In the genomic region with DNA sequence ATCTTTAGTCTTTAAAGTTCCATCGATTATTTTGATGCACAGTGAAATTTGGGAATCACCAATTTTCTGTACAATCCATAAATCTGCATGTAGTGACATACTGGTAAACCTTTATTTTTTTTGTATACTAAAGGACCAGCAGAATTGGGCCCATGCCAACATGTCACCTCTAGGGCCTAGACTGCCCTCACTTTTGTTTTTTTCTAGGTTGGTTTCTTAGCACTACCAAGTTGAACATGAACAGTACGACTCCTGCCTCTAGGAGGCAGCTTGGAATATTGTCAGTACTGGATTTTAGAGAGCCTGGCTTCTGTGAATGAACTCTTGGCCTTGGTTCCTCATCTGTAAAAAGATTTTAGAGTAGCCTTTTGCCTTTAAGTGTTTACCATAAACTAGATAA, we compare ENCODE assay signal across 1 cellular context.
TF ChIP-seq lines count a peak whose summit lies in the region.

No MANE protein-coding gene starts in this region.

TF ChIP-seq in H1, 55 proteins besides CTCF, POLR2A, EP300 and RAD21:
- TF ChIP-seq KDM1A (IDR thresholded peaks at IDR 0.05; ENCODE audit: borderline replicate concordance, low read length) (no peak), POU5F1 (IDR thresholded peaks at IDR 0.05; ENCODE audit: low read depth, low read length) (no peak), RNF2 (IDR thresholded peaks at IDR 0.05; ENCODE audit: borderline replicate concordance, low read depth, low read length, missing control alignments, poor library complexity, severe bottlenecking) (no peak), SIRT6 (IDR thresholded peaks at IDR 0.05; ENCODE audit: low read length) (no peak), KDM4A (IDR thresholded peaks at IDR 0.05; ENCODE audit: low read depth, low read length, severe bottlenecking) (no peak), RXRA (IDR thresholded peaks at IDR 0.05; ENCODE audit: insufficient read depth, low read depth, low read length) (no peak), BRCA1 (IDR thresholded peaks at IDR 0.05; ENCODE audit: low read depth, low read length) (no peak), ASH2L (IDR thresholded peaks at IDR 0.05; ENCODE audit: low read length) (no peak), FOSL1 (IDR thresholded peaks at IDR 0.05; ENCODE audit: insufficient read depth, low read depth, low read length) (no peak), HDAC6 (IDR thresholded peaks at IDR 0.05; ENCODE audit: low read depth, low read length) (no peak), POLR2AphosphoS5 (IDR thresholded peaks at IDR 0.05; ENCODE audit: low read depth, low read length) (no peak), HDAC2 (IDR thresholded peaks at IDR 0.05; ENCODE audit: borderline replicate concordance in 1 of 2, low read depth in 2 of 2, low read length in 2 of 2) (no peak)
- TF ChIP-seq, protein P1, sequence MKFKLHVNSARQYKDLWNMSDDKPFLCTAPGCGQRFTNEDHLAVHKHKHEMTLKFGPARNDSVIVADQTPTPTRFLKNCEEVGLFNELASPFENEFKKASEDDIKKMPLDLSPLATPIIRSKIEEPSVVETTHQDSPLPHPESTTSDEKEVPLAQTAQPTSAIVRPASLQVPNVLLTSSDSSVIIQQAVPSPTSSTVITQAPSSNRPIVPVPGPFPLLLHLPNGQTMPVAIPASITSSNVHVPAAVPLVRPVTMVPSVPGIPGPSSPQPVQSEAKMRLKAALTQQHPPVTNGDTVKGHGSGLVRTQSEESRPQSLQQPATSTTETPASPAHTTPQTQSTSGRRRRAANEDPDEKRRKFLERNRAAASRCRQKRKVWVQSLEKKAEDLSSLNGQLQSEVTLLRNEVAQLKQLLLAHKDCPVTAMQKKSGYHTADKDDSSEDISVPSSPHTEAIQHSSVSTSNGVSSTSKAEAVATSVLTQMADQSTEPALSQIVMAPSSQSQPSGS (IDR thresholded peaks at IDR 0.05; ENCODE audit: low read length) = no peak
- TF ChIP-seq, protein P2, sequence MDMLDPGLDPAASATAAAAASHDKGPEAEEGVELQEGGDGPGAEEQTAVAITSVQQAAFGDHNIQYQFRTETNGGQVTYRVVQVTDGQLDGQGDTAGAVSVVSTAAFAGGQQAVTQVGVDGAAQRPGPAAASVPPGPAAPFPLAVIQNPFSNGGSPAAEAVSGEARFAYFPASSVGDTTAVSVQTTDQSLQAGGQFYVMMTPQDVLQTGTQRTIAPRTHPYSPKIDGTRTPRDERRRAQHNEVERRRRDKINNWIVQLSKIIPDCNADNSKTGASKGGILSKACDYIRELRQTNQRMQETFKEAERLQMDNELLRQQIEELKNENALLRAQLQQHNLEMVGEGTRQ (IDR thresholded peaks at IDR 0.05; ENCODE audit: low read length) = no peak
